ENCODE assay signal across 20 cellular contexts in the genomic region with DNA sequence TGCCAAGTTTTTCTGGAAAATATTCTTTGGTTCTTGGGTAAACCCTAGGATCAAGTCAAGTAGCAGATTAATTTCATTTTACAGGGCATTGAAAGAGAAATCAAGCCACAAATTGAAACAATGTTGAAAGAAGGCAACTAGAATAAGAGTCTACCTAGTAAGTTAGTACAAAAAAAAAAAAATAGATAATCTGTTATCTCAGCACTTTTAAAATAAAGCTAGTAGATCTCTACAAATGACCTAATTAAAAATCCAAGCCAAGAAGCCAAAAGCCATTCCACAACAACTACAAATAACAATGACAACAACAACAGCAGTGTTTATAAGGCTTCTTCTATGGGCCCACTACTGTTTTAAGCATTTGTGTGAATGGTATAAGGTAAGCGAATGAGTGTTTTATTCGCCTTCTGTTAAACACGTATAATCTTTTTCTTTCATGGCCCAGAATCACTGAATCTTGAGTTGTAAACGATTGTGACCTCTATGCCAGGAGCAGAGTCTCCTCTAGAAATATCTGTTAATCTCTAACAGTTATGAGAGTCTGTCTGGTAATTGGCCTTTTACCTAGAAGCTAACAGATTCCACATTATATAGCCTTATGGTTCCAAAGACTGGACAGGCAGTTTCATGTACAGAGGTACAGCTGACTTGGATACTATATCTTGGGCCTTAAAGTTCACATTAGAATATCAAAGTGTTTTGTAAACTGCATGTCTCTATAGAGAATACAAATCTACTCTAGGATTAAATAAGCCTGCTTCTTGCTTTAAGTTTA.
"Had no signal": no experiment of that assay in that cellular context is flagged by ENCODE, and none has a peak within 500 bp of the region (broad histone marks: within the 10 kb centered on the region; RNA-seq: fewer than 3 reads in every experiment).

No MANE protein-coding gene starts in this region.

- H3K9me3 ChIP-seq: neutrophil, sigmoid colon had no signal

- ATAC-seq: foreskin keratinocyte, left cardiac atrium, left ventricle myocardium superior had no signal

- H3K27ac ChIP-seq: coronary artery, foreskin keratinocyte, neutrophil, sigmoid colon, skin epidermis had no signal

- H3K4me1 ChIP-seq: foreskin keratinocyte, sigmoid colon had no signal

- H3K4me3 ChIP-seq: coronary artery, lung, sigmoid colon, skin epidermis had no signal

- H3K27me3 ChIP-seq: foreskin keratinocyte, neutrophil, sigmoid colon had no signal

- H3K36me3 ChIP-seq: neutrophil, sigmoid colon had no signal

- FAIRE-seq: endothelial cell of umbilical vein, kidney, urothelium cell line had no signal

- DNase-seq: effector CD4-positive, alpha-beta T cell; endodermal cell; erythroblast; foreskin keratinocyte; kidney; left cardiac atrium; left ventricle myocardium superior; mesenchymal stem cell; midbrain; naive B cell; posterior cingulate gyrus; sigmoid colon; stimulated activated CD4-positive, alpha-beta T cell treated with anti-CD3 and anti-CD28 coated beads, Interleukin-12 subunit alpha, Interleukin-12 subunit beta, amount 100 ng/mL, for 4 hours; stimulated activated naive CD4-positive, alpha-beta T cell had no signal
